In the genomic region with DNA sequence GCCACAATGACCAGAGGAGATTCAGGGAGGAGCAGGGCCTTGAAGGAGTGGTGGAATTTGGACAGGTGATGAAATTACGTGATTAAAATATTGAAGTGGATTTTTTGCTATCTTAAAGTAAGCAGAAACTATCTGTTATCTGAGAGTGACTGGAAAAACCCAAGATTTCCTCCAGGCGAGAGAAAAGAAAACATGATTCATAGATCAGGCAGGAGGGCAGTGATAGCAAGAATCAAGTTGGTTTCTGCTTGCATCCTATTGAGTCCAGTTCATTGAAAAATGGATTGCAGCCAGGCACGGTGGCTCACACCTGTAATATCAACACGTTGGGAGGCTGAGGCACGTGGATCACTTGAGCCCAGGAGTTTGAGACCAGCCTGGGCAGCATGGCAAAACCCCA, we compare ENCODE assay signal across 17 cellular contexts.
DNase-seq lines count a peak whose midpoint lies in the region; ATAC-seq and TF ChIP-seq lines count a peak whose summit lies in the region.
"Had no signal": no experiment of that assay in that cellular context is flagged by ENCODE, and none has a peak within 500 bp of the region (broad histone marks: within the 10 kb centered on the region; RNA-seq: fewer than 3 reads in every experiment).

No MANE protein-coding gene starts in this region.

- 87% methylated on average over 4 of the region's 5 CpGs for WGBS in mammary epithelial cell (ENCODE audit: low coverage, missing lambda C conversion rate)
- 68% methylated on average over 5 of the region's 5 CpGs for WGBS in hepatocyte (ENCODE audit: low lambda C conversion rate, missing lambda C conversion rate)
- 67 to 78% (median 72%) methylated on average over 5 of the region's 5 CpGs for WGBS in heart left ventricle, 4 donors

- H3K27me3 ChIP-seq in mammary epithelial cell (ENCODE audit: insufficient read depth, low read length) (no peaks in the 10 kb centered on the region), breast epithelium (no peaks in the 10 kb centered on the region), hepatocyte (no peaks in the 10 kb centered on the region), heart left ventricle (no peaks in the 10 kb centered on the region)
- H3K27me3 ChIP-seq: BLaER1 had no signal

- H3K9ac ChIP-seq in mammary epithelial cell (ENCODE audit: insufficient read depth, low read length): no peak overlapping the region
- H3K9ac ChIP-seq: BLaER1 had no signal

- TF ChIP-seq CTCF in mammary epithelial cell (conservative IDR thresholded peaks at IDR 0.05 in 1 of 2, IDR thresholded peaks at IDR 0.05 in 1 of 2; ENCODE audit: extremely low read depth in 1 of 2, insufficient read depth in 1 of 2, low read depth in 1 of 2, low read length in 2 of 2) (no peak), breast epithelium (IDR thresholded peaks at IDR 0.05) (no peak), hepatocyte (IDR thresholded peaks at IDR 0.05; ENCODE audit: poor library complexity) (no peak), heart left ventricle (IDR thresholded peaks at IDR 0.05) (no peak)

- peak; percentile 90 for DNase-seq in mammary epithelial cell
- no peak for DNase-seq in breast epithelium (ENCODE audit: low spot score in 2 of 2)
- peak; percentile 9 for DNase-seq in amniotic epithelial cell (ENCODE audit: low read depth)
- DNase-seq in hepatocyte (ENCODE audit: low spot score): peak; percentile 35
- DNase-seq in heart left ventricle: no peak
- DNase-seq in iPS-NIHi11 (ENCODE audit: low spot score): no peak
- no peak for DNase-seq in glomerular visceral epithelial cell (ENCODE audit: extremely low spot score)
- DNase-seq: CD8-positive, alpha-beta memory T cell; HCEC 1CT; IMR-90; NCI-H1417; NCI-H2029 treated with DMSO at 0.1 percent for 48 hours; NCI-H524 had no signal

- H3K4me1 ChIP-seq in mammary epithelial cell (ENCODE audit: insufficient read depth, low read length): no peaks in the 10 kb centered on the region
- H3K4me1 ChIP-seq in breast epithelium: no peaks in the 10 kb centered on the region
- peaks cover 5% of the 10 kb centered on the region for H3K4me1 ChIP-seq in hepatocyte (ENCODE audit: insufficient read depth)
- no peaks in the 10 kb centered on the region for H3K4me1 ChIP-seq in heart left ventricle
- H3K4me1 ChIP-seq: BLaER1 had no signal

- H3K79me2 ChIP-seq in mammary epithelial cell (ENCODE audit: insufficient read depth, low read length) (no peaks in the 10 kb centered on the region), hepatocyte (no peaks in the 10 kb centered on the region)

- in situ Hi-C loops in mammary epithelial cell (cut with MboI; ENCODE audit: low sequenced_read_pairs in 2 of 2): no loop called here

- no peaks in the 10 kb centered on the region for H3K9me2 ChIP-seq in hepatocyte (replicated peaks; ENCODE audit: insufficient read depth)

- TF ChIP-seq POLR2A in breast epithelium (IDR thresholded peaks at IDR 0.05) (no peak), heart left ventricle (IDR thresholded peaks at IDR 0.05) (no peak)

- no peak overlapping the region for H3K4me2 ChIP-seq in mammary epithelial cell (ENCODE audit: insufficient read depth, low read depth, low read length)
- H3K4me2 ChIP-seq in hepatocyte: no peak overlapping the region
- H3K4me2 ChIP-seq: BLaER1 had no signal

- dilution Hi-C loops in mammary epithelial cell (cut with HindIII; ENCODE audit: low sequenced_read_pairs): no loop called here

- H3K4me3 ChIP-seq in mammary epithelial cell (replicated peaks in 1 of 3; ENCODE audit: insufficient read depth in 1 of 3, low read depth in 2 of 3, low read length in 3 of 3) (no peak overlapping the region), breast epithelium (no peak overlapping the region), hepatocyte (no peak overlapping the region), heart left ventricle (no peak overlapping the region)
- H3K4me3 ChIP-seq: BLaER1 had no signal

- no TSS peak for BruUV-seq in mammary epithelial cell (replicated peaks; lab: Mats Ljungman, UMichigan)

- H3K9me3 ChIP-seq in mammary epithelial cell (replicated peaks; ENCODE audit: insufficient read depth, low read length) (no peaks in the 10 kb centered on the region), breast epithelium (no peaks in the 10 kb centered on the region), hepatocyte (ENCODE audit: low read depth) (no peaks in the 10 kb centered on the region), heart left ventricle (no peaks in the 10 kb centered on the region)
- H3K9me3 ChIP-seq: BLaER1 had no signal

- no peak overlapping the region for H3K27ac ChIP-seq in mammary epithelial cell (ENCODE audit: insufficient read depth, low read depth, low read length)
- no peak overlapping the region for H3K27ac ChIP-seq in breast epithelium
- peak overlapping the region; percentile 83 for H3K27ac ChIP-seq in hepatocyte
- H3K27ac ChIP-seq in heart left ventricle: no peak overlapping the region
- H3K27ac ChIP-seq: 22Rv1, BLaER1, RWPE1 had no signal

- H3K36me3 ChIP-seq in mammary epithelial cell (ENCODE audit: insufficient read depth, low read length) (no peaks in the 10 kb centered on the region), breast epithelium (no peaks in the 10 kb centered on the region), hepatocyte (replicated peaks; ENCODE audit: insufficient read depth, low read depth) (no peaks in the 10 kb centered on the region), heart left ventricle (no peaks in the 10 kb centered on the region)
- H3K36me3 ChIP-seq: BLaER1 had no signal

- ATAC-seq in heart left ventricle: no peak
- ATAC-seq in GM18519 (IDR thresholded peaks at IDR 0.05; ENCODE audit: low FRiP score, unreplicated experiment): no peak

- no peak overlapping the region for H2AFZ ChIP-seq in mammary epithelial cell (ENCODE audit: low read depth, low read length)
- no peak overlapping the region for H2AFZ ChIP-seq in hepatocyte

- CTCF ChIA-PET in mammary epithelial cell (lab: Charles Lee; ENCODE audit: low non-redundant PET): no interaction called here

- H4K20me1 ChIP-seq in mammary epithelial cell (ENCODE audit: insufficient read depth, low read length): no peaks in the 10 kb centered on the region
- no peaks in the 10 kb centered on the region for H4K20me1 ChIP-seq in hepatocyte (ENCODE audit: insufficient read depth, poor library complexity, severe bottlenecking)
- H4K20me1 ChIP-seq: BLaER1 had no signal

- intact Hi-C loops in mammary epithelial cell (cut with micrococcal nuclease) (no loop called here), breast epithelium (cut with DNase I; ENCODE audit: low total_unique reads) (no loop called here), heart left ventricle (cut with DNase I) (no loop called here)

Comparison
In these comparisons a context has a peak if more than half of its experiments do, and no peak if none do; other contexts are left out.
1. DNase-seq: peak in mammary epithelial cell (single experiment), amniotic epithelial cell (single experiment) and hepatocyte (single experiment); none in breast epithelium (0 of 2), heart left ventricle (0 of 5), iPS-NIHi11 (single experiment) and glomerular visceral epithelial cell (single experiment).